14 cellular contexts compared by ENCODE assay signal in the genomic region with DNA sequence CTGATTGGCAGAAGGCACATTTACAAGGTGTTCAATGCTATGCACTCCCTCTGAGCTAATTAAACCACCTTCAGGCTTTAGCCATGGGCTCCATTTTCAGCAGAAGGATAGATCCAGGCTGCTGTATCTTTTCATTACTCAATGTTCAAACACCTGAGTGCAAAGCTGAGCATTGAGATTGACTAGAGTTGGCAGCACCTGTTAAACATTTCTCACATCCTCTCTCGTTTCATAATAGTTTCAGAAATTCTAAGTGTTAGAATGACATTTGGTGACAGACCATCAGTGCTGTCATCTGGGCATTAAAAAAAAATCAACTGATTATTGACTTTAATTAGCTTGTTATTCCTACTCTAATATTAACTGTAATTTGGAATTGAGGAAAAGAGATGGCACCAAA.
"Had no signal": no experiment of that assay in that cellular context is flagged by ENCODE, and none has a peak within 500 bp of the region (broad histone marks: within the 10 kb centered on the region; RNA-seq: fewer than 3 reads in every experiment).

No MANE protein-coding gene starts in this region.

- DNase-seq: activated CD4-positive, alpha-beta T cell treated with anti-CD3 and anti-CD28 coated beads for 1 hour; activated gamma-delta T cell; effector CD4-positive, alpha-beta T cell; gastrocnemius medialis; head of caudate nucleus; left lung; midbrain; nucleus accumbens; retina; spleen; stimulated activated naive B cell treated with anti-CD40 and anti-IgM and Interleukin-4, amounts not matched to agents 10 μg/mL and 1 μg/mL and 100 μg/mL, for 72 hours; upper lobe of right lung; WERI-Rb-1 had no signal

- ATAC-seq: esophagus mucosa; gastrocnemius medialis; left lung; stimulated activated naive B cell treated with anti-CD40 and anti-IgM and Interleukin-4, amounts not matched to agents 10 μg/mL and 1 μg/mL and 100 μg/mL, for 72 hours; upper lobe of right lung had no signal
